In the genomic region with DNA sequence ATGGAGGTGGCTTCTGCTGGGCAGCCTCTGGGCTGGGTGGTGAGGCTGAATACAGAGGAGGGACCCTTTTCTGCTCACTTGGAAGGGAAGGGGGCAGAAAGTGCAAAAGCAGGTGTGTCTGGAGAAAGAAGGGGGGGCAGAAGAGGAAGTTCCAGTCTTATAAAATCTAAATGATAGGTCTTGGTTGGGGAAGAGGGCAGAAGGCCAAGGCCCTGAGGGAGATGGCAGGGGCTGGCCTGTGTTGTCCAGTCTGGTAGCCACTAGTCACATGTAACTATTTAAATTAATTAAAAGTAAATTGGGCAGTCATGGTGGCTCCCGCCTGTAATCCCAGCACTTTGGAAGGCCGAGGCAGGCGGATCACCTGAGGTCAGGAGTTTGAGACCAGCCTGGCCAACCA, we compare ENCODE assay signal across 15 cellular contexts. TPM values are rescaled to one million over a fixed set of nuclear protein-coding genes. Genes with fewer than 3 reads are reported as not detected.
DNase-seq lines count a peak whose midpoint lies in the region; ATAC-seq, FAIRE-seq and TF ChIP-seq lines count a peak whose summit lies in the region.
"Had no signal": no experiment of that assay in that cellular context is flagged by ENCODE, and none has a peak within 500 bp of the region (broad histone marks: within the 10 kb centered on the region; RNA-seq: fewer than 3 reads in every experiment).

No MANE protein-coding gene starts in this region.

- no peak for DNase-seq in heart right ventricle
- no peak for DNase-seq in cardiac septum (ENCODE audit: low spot score)
- no peak for DNase-seq in endothelial cell of umbilical vein (ENCODE audit: low read depth, low spot score)
- no peak for DNase-seq in vagina (ENCODE audit: extremely low spot score in 2 of 2)
- DNase-seq in CD8-positive, alpha-beta T cell, result no peak
- no peak for DNase-seq in GM19238 (ENCODE audit: insufficient read length, low spot score)
- DNase-seq: activated CD4-positive, alpha-beta T cell treated with anti-CD3 and anti-CD28 coated beads, Interleukin-2, amount 10 ng/mL, durations not matched to agents 7 days and 5 days; DMS 273 treated with DMSO at 0.1 percent for 48 hours; kidney glomerular epithelial cell; NCI-H2081 had no signal

- H3K4me3 ChIP-seq in heart right ventricle, result no peak overlapping the region
- no peak overlapping the region for H3K4me3 ChIP-seq in endothelial cell of umbilical vein (replicated peaks in 1 of 3; ENCODE audit: insufficient read depth in 1 of 3, low read depth in 1 of 3, low read length in 3 of 3)
- no peak overlapping the region for H3K4me3 ChIP-seq in parathyroid adenoma (ENCODE audit: low read depth, low read length)
- H3K4me3 ChIP-seq in vagina, result no peak overlapping the region
- H3K4me3 ChIP-seq in CD8-positive, alpha-beta T cell (ENCODE audit: low read depth, low read length), result no peak overlapping the region
- H3K4me3 ChIP-seq: MG63 had no signal

- no peak overlapping the region for H3K27ac Mint-ChIP-seq in CD8-positive, alpha-beta T cell
- H3K27ac Mint-ChIP-seq: activated CD4-positive, alpha-beta T cell treated with anti-CD3 and anti-CD28 coated beads, Interleukin-2, amount 10 ng/mL, durations not matched to agents 7 days and 5 days; activated T-helper 17 cell treated with anti-CD3 and anti-CD28 coated beads, Interleukin-2, amount 50 U/mL, for 72 hours; stimulated activated naive CD8-positive, alpha-beta T cell treated with anti-CD3 and anti-CD28 coated beads, Interleukin-15, Interleukin-2, amounts not matched to agents 100 ng/mL and 50 ng/mL, for 24 hours had no signal

- no peaks in the 10 kb centered on the region for H3K27me3 Mint-ChIP-seq in CD8-positive, alpha-beta T cell (ENCODE audit: low read depth)
- H3K27me3 Mint-ChIP-seq: activated T-helper 17 cell treated with anti-CD3 and anti-CD28 coated beads, Interleukin-2, amount 50 U/mL, for 72 hours had no signal

- H3K9ac ChIP-seq in endothelial cell of umbilical vein (replicated peaks; ENCODE audit: extremely low read depth, insufficient read depth, low read length), result no peak overlapping the region
- no peak overlapping the region for H3K9ac ChIP-seq in parathyroid adenoma

- H3K27me3 ChIP-seq in heart right ventricle, result no peaks in the 10 kb centered on the region
- no peaks in the 10 kb centered on the region for H3K27me3 ChIP-seq in endothelial cell of umbilical vein (ENCODE audit: control insufficient read depth in 2 of 2, insufficient read depth in 2 of 2, low read length in 2 of 2)
- no peaks in the 10 kb centered on the region for H3K27me3 ChIP-seq in parathyroid adenoma (ENCODE audit: control insufficient read depth, insufficient read depth, low read length)
- no peaks in the 10 kb centered on the region for H3K27me3 ChIP-seq in vagina
- no peaks in the 10 kb centered on the region for H3K27me3 ChIP-seq in CD8-positive, alpha-beta T cell (ENCODE audit: insufficient read depth, low read length)
- H3K27me3 ChIP-seq: MG63 had no signal

- no peaks in the 10 kb centered on the region for H3K9me3 Mint-ChIP-seq in CD8-positive, alpha-beta T cell
- H3K9me3 Mint-ChIP-seq: activated CD4-positive, alpha-beta T cell treated with anti-CD3 and anti-CD28 coated beads, Interleukin-2, amount 10 ng/mL, durations not matched to agents 7 days and 5 days; activated T-helper 17 cell treated with anti-CD3 and anti-CD28 coated beads, Interleukin-2, amount 50 U/mL, for 72 hours; stimulated activated naive CD8-positive, alpha-beta T cell treated with anti-CD3 and anti-CD28 coated beads, Interleukin-15, Interleukin-2, amounts not matched to agents 100 ng/mL and 50 ng/mL, for 24 hours had no signal

- no peak for FAIRE-seq in endothelial cell of umbilical vein (lab: Jason Lieb, UNC)

- BruUV-seq in endothelial cell of umbilical vein (replicated peaks; lab: Mats Ljungman, UMichigan), result no TSS peak

- intact Hi-C loops in heart right ventricle (cut with DNase I) (no loop called here), cardiac septum (cut with DNase I) (no loop called here), endothelial cell of umbilical vein (cut with micrococcal nuclease) (no loop called here), vagina (cut with DNase I) (no loop called here)
- intact Hi-C loops in CD8-positive, alpha-beta T cell (cut with DNase I, micrococcal nuclease), result no loop called here

- H3K4me3 Mint-ChIP-seq in CD8-positive, alpha-beta T cell, result no peak overlapping the region
- H3K4me3 Mint-ChIP-seq: activated CD4-positive, alpha-beta T cell treated with anti-CD3 and anti-CD28 coated beads, Interleukin-2, amount 10 ng/mL, durations not matched to agents 7 days and 5 days; activated T-helper 17 cell treated with anti-CD3 and anti-CD28 coated beads, Interleukin-2, amount 50 U/mL, for 72 hours; stimulated activated naive CD8-positive, alpha-beta T cell treated with anti-CD3 and anti-CD28 coated beads, Interleukin-15, Interleukin-2, amounts not matched to agents 100 ng/mL and 50 ng/mL, for 24 hours had no signal

- TF ChIP-seq CTCF in heart right ventricle (IDR thresholded peaks at IDR 0.05) (no peak), endothelial cell of umbilical vein (IDR thresholded peaks at IDR 0.05; ENCODE audit: extremely low read depth in 1 of 2, insufficient read depth in 1 of 2, low read depth in 1 of 2, low read length in 2 of 2) (no peak), parathyroid adenoma (IDR thresholded peaks at IDR 0.05) (no peak), vagina (IDR thresholded peaks at IDR 0.05) (no peak)
- TF ChIP-seq CTCF in CD8-positive, alpha-beta T cell (IDR thresholded peaks at IDR 0.05), result no peak

- dilution Hi-C loops in endothelial cell of umbilical vein (cut with MboI; ENCODE audit: extremely low pct_ligation_motif_present, low sequenced_read_pairs), result no loop called here

- H3K36me3 ChIP-seq in heart right ventricle, result peaks cover 0 to 5% (median 0%) of the 10 kb centered on the region in 9 donors
- no peaks in the 10 kb centered on the region for H3K36me3 ChIP-seq in endothelial cell of umbilical vein (ENCODE audit: control insufficient read depth in 2 of 2, extremely low read depth in 1 of 2, insufficient read depth in 2 of 2, low read length in 2 of 2)
- no peaks in the 10 kb centered on the region for H3K36me3 ChIP-seq in parathyroid adenoma (ENCODE audit: control insufficient read depth, insufficient read depth, low read length)
- H3K36me3 ChIP-seq in vagina, result no peaks in the 10 kb centered on the region
- H3K36me3 ChIP-seq in CD8-positive, alpha-beta T cell (ENCODE audit: insufficient read depth, low read length), result no peaks in the 10 kb centered on the region
- H3K36me3 ChIP-seq: MG63 had no signal

- no peaks in the 10 kb centered on the region for H3K9me3 ChIP-seq in heart right ventricle
- H3K9me3 ChIP-seq in endothelial cell of umbilical vein (replicated peaks; ENCODE audit: control insufficient read depth, insufficient read depth, low read length), result no peaks in the 10 kb centered on the region
- no peaks in the 10 kb centered on the region for H3K9me3 ChIP-seq in parathyroid adenoma (ENCODE audit: control insufficient read depth, low read length)
- H3K9me3 ChIP-seq in vagina, result no peaks in the 10 kb centered on the region
- H3K9me3 ChIP-seq in CD8-positive, alpha-beta T cell (ENCODE audit: low read length), result no peaks in the 10 kb centered on the region
- H3K9me3 ChIP-seq: MG63 had no signal

- no peaks in the 10 kb centered on the region for H4K20me1 ChIP-seq in endothelial cell of umbilical vein (replicated peaks; ENCODE audit: control insufficient read depth, extremely low read depth, insufficient read depth, low read length)

- H3K27ac ChIP-seq in heart right ventricle, result peak overlapping the region; percentile 55 to 91 (median 84)
- H3K27ac ChIP-seq in endothelial cell of umbilical vein (ENCODE audit: insufficient read depth, low read depth, low read length), result no peak overlapping the region
- H3K27ac ChIP-seq in parathyroid adenoma, result peak overlapping the region; percentile 67
- H3K27ac ChIP-seq in vagina, result peak overlapping the region; percentile 10
- no peak overlapping the region for H3K27ac ChIP-seq in CD8-positive, alpha-beta T cell (ENCODE audit: low read depth, low read length)

- H3K4me1 ChIP-seq in heart right ventricle (peaks cover 18 to 59% (median 47%) of the 10 kb centered on the region in 9 donors), endothelial cell of umbilical vein (ENCODE audit: control insufficient read depth, extremely low read depth, insufficient read depth, low read length) (peaks cover 33% of the 10 kb centered on the region), parathyroid adenoma (peaks cover 10% of the 10 kb centered on the region), vagina (peaks cover 57% of the 10 kb centered on the region)
- H3K4me1 ChIP-seq in CD8-positive, alpha-beta T cell (ENCODE audit: insufficient read depth, low read length), result peaks cover 17% of the 10 kb centered on the region

- H3K4me1 Mint-ChIP-seq in CD8-positive, alpha-beta T cell (ENCODE audit: low read depth), result peaks cover 20% of the 10 kb centered on the region

- POLR2A ChIA-PET in endothelial cell of umbilical vein (lab: Charles Lee), result no interaction called here
- POLR2A ChIA-PET in CD8-positive, alpha-beta T cell (lab: Charles Lee), result no interaction called here

- H2AFZ ChIP-seq in endothelial cell of umbilical vein (ENCODE audit: low read depth, low read length) (peak overlapping the region; percentile 41), parathyroid adenoma (peak overlapping the region; percentile 54)

- TF ChIP-seq POLR2A in endothelial cell of umbilical vein (IDR thresholded peaks at IDR 0.05; ENCODE audit: low read depth, low read length) (no peak), vagina (IDR thresholded peaks at IDR 0.05) (no peak)

- H3K9me1 ChIP-seq in endothelial cell of umbilical vein (replicated peaks; ENCODE audit: control insufficient read depth, extremely low read depth, insufficient read depth, low read length), result no peaks in the 10 kb centered on the region

- no peak for ATAC-seq in heart right ventricle
- ATAC-seq in CD8-positive, alpha-beta T cell, result no peak
- ATAC-seq in HG02970 (IDR thresholded peaks at IDR 0.05; ENCODE audit: low FRiP score, unreplicated experiment), result no peak
- ATAC-seq: activated T-helper 17 cell treated with anti-CD3 and anti-CD28 coated beads, Interleukin-2, amount 50 U/mL, for 72 hours had no signal

- CTCF ChIA-PET in endothelial cell of umbilical vein (lab: Charles Lee), result interaction anchor here (0.7 to 9.2 kb wide), 4 partner anchors 17 to 129 kb away, joined by 3 to 82 read pairs (median 16); a partner anchor contains a TSS
- CTCF ChIA-PET in CD8-positive, alpha-beta T cell (lab: Charles Lee), result no interaction called here

- WGBS in heart right ventricle, 2 donors, result 98% methylated on average over 3 of the region's 3 CpGs

- H3K36me3 Mint-ChIP-seq in CD8-positive, alpha-beta T cell, result no peaks in the 10 kb centered on the region

- peaks cover 4% of the 10 kb centered on the region for H3K79me2 ChIP-seq in endothelial cell of umbilical vein (ENCODE audit: control insufficient read depth, insufficient read depth, low read length)
- H3K79me2 ChIP-seq in parathyroid adenoma, result no peaks in the 10 kb centered on the region

- H3K4me2 ChIP-seq in endothelial cell of umbilical vein (ENCODE audit: insufficient read depth, low read length) (no peak overlapping the region), parathyroid adenoma (ENCODE audit: low read length) (no peak overlapping the region)

RNA-seq across cellular contexts. Expression of a gene that starts 2.5 kb away (rescaled TPM):
- total RNA-seq in heart right ventricle, result 1 to 10 TPM; 1.8 to 5.7 (median 3.7) TPM
- polyA plus RNA-seq in heart right ventricle, result 1 to 10 TPM; 2.6 to 2.8 TPM
- total RNA-seq in cardiac septum, result 5.2 TPM
- total RNA-seq in endothelial cell of umbilical vein, result 5.7 and 6.1 TPM in 2 replicates
- 4.3 and 4.5 TPM in 2 replicates for polyA plus RNA-seq in endothelial cell of umbilical vein
- 3.1 and 3.6 TPM in 2 replicates for polyA plus RNA-seq in endothelial cell of umbilical vein (2011; cell fraction: cytosol; rRNA removed)
- polyA plus RNA-seq in endothelial cell of umbilical vein (2011; cell fraction: nucleus; rRNA removed), result 12.1 and 12.3 TPM in 2 replicates
- 4.0 and 5.3 TPM in 2 replicates for polyA plus RNA-seq in endothelial cell of umbilical vein (2012)
- 3.2 and 5.7 TPM in 2 replicates for polyA minus RNA-seq in endothelial cell of umbilical vein
- polyA minus RNA-seq in endothelial cell of umbilical vein (2011; cell fraction: cytosol; rRNA and poly(A)+ RNA removed), result 10.8 TPM
- polyA minus RNA-seq in endothelial cell of umbilical vein (2011; cell fraction: nucleus; rRNA and poly(A)+ RNA removed), result 4.3 and 5.5 TPM in 2 replicates
- total RNA-seq in vagina, result 12.0 TPM
- total RNA-seq in CD8-positive, alpha-beta T cell, result 1 to 10 TPM; 5.3 to 5.9 TPM

RNA-seq across cellular contexts. Expression of a gene that starts 20.9 kb away (rescaled TPM):
- total RNA-seq in heart right ventricle, result 1 to 10 TPM in 4 of 10 donors, under 1 TPM in 6; 0.27 to 2.6 (median 0.49) TPM
- polyA plus RNA-seq in heart right ventricle, result under 1 TPM; 0.37 to 0.99 TPM
- total RNA-seq in cardiac septum, result 5.1 TPM
- total RNA-seq in endothelial cell of umbilical vein, result not detected in 2 replicates
- polyA plus RNA-seq in endothelial cell of umbilical vein, result 0.05 TPM in 1 of 2 replicates, not detected in the other
- polyA plus RNA-seq in endothelial cell of umbilical vein (2011; cell fraction: cytosol; rRNA removed), result 0.03 TPM in 1 of 2 replicates, not detected in the other
- 0.05 and 0.08 TPM in 2 replicates for polyA plus RNA-seq in endothelial cell of umbilical vein (2011; cell fraction: nucleus; rRNA removed)
- 0.10 TPM in 1 of 2 replicates, not detected in the other for polyA plus RNA-seq in endothelial cell of umbilical vein (2012)
- 0.17 TPM in 1 of 2 replicates, not detected in the other for polyA minus RNA-seq in endothelial cell of umbilical vein
- polyA minus RNA-seq in endothelial cell of umbilical vein (2011; cell fraction: cytosol; rRNA and poly(A)+ RNA removed), result not detected
- not detected in 2 replicates for polyA minus RNA-seq in endothelial cell of umbilical vein (2011; cell fraction: nucleus; rRNA and poly(A)+ RNA removed)
- total RNA-seq in vagina, result 4.2 TPM
- under 1 TPM; 0.67 to 0.95 TPM for total RNA-seq in CD8-positive, alpha-beta T cell

RNA-seq across cellular contexts. Expression of a gene that starts 49.3 kb away (rescaled TPM):
- total RNA-seq in heart right ventricle (10 to 100 TPM; 14.6 to 30.9 (median 23.1) TPM), cardiac septum (32.8 TPM), endothelial cell of umbilical vein (51.1 and 52.2 TPM in 2 replicates), vagina (20.6 TPM)
- polyA plus RNA-seq in heart right ventricle (10 to 100 TPM in 1 of 2 donors, 1 to 10 TPM in 1; 7.3 to 20.0 TPM), endothelial cell of umbilical vein (13.7 and 18.2 TPM in 2 replicates)
- 11.9 and 12.1 TPM in 2 replicates for polyA plus RNA-seq in endothelial cell of umbilical vein (2011; cell fraction: cytosol; rRNA removed)
- 62.7 and 82.9 TPM in 2 replicates for polyA plus RNA-seq in endothelial cell of umbilical vein (2011; cell fraction: nucleus; rRNA removed)
- 38.9 and 40.6 TPM in 2 replicates for polyA plus RNA-seq in endothelial cell of umbilical vein (2012)
- 23.0 and 28.6 TPM in 2 replicates for polyA minus RNA-seq in endothelial cell of umbilical vein
- polyA minus RNA-seq in endothelial cell of umbilical vein (2011; cell fraction: cytosol; rRNA and poly(A)+ RNA removed), result 7.9 TPM
- 27.6 and 51.3 TPM in 2 replicates for polyA minus RNA-seq in endothelial cell of umbilical vein (2011; cell fraction: nucleus; rRNA and poly(A)+ RNA removed)
- total RNA-seq in CD8-positive, alpha-beta T cell, result 10 to 100 TPM; 28.4 to 35.3 TPM

Comparison
In these comparisons a context has a peak if more than half of its experiments do, and no peak if none do; other contexts are left out.
1. H3K27ac ChIP-seq: peak in heart right ventricle (10 of 10), parathyroid adenoma (single experiment) and vagina (single experiment); none in endothelial cell of umbilical vein (single experiment) and CD8-positive, alpha-beta T cell (single experiment).